In genomic region chr14:77040059-77040308, GRCh38 we compare ENCODE assay signal across 8 cellular contexts. TPM values are rescaled to one million over a fixed set of nuclear protein-coding genes. Genes with fewer than 3 reads are reported as not detected.
DNase-seq lines count a peak whose midpoint lies in the region; ATAC-seq and TF ChIP-seq lines count a peak whose summit lies in the region.

No MANE protein-coding gene starts in this region.

- no peaks in the 10 kb centered on the region for H3K27me3 Mint-ChIP-seq in mesothelial cell of epicardium (ENCODE audit: low read depth)

- peak overlapping the region; percentile 18 for H3K4me3 Mint-ChIP-seq in mesothelial cell of epicardium

- H3K4me3 ChIP-seq in astrocyte of the spinal cord (ENCODE audit: low read depth, low read length), result peak overlapping the region; percentile 12

- ATAC-seq in GM19438 (IDR thresholded peaks at IDR 0.05; ENCODE audit: low read depth, unreplicated experiment), result peak; percentile 53
- ATAC-seq in HG03280 (IDR thresholded peaks at IDR 0.05; ENCODE audit: unreplicated experiment), result peak; percentile 31
- ATAC-seq in HG03045 (IDR thresholded peaks at IDR 0.05; ENCODE audit: unreplicated experiment), result no peak

- H3K36me3 Mint-ChIP-seq in mesothelial cell of epicardium, result no peaks in the 10 kb centered on the region

- H3K27ac Mint-ChIP-seq in mesothelial cell of epicardium, result peak overlapping the region; percentile 99

- TF ChIP-seq CTCF in astrocyte of the spinal cord (IDR thresholded peaks at IDR 0.05; ENCODE audit: low read depth, low read length) (no peak), mesothelial cell of epicardium (IDR thresholded peaks at IDR 0.05; ENCODE audit: unreplicated experiment) (no peak)

- DNase-seq in astrocyte of the spinal cord (ENCODE audit: low read depth, low spot score), result no peak
- DNase-seq in mesothelial cell of epicardium (ENCODE audit: low spot score in 2 of 2, unreplicated experiment in 2 of 2), result no peak
- DNase-seq in iPS-NIHi7 (ENCODE audit: extremely low spot score), result no peak
- no peak for DNase-seq in SW480 (ENCODE audit: low spot score)
- no peak for DNase-seq in SHP77 (lab: John Stamatoyannopoulos, UW)

- H3K9me3 Mint-ChIP-seq in mesothelial cell of epicardium, result no peaks in the 10 kb centered on the region

- in situ Hi-C loops in astrocyte of the spinal cord (cut with HindIII; ENCODE audit: low sequenced_read_pairs), result no loop called here

- peaks cover 89% of the 10 kb centered on the region for H3K4me1 Mint-ChIP-seq in mesothelial cell of epicardium

RNA-seq across cellular contexts. Expression of gene IRF2BPL, which starts 11.5 kb away (rescaled TPM):
- total RNA-seq in mesothelial cell of epicardium, result 126 to 131 TPM (median 128 TPM) in 3 replicates

RNA-seq across cellular contexts. Expression of gene CIPC, which starts 58.1 kb away (rescaled TPM):
- total RNA-seq in mesothelial cell of epicardium, result 21.9 to 22.9 TPM (median 22.4 TPM) in 3 replicates
